ENCODE assay signal across 20 cellular contexts in the genomic region with DNA sequence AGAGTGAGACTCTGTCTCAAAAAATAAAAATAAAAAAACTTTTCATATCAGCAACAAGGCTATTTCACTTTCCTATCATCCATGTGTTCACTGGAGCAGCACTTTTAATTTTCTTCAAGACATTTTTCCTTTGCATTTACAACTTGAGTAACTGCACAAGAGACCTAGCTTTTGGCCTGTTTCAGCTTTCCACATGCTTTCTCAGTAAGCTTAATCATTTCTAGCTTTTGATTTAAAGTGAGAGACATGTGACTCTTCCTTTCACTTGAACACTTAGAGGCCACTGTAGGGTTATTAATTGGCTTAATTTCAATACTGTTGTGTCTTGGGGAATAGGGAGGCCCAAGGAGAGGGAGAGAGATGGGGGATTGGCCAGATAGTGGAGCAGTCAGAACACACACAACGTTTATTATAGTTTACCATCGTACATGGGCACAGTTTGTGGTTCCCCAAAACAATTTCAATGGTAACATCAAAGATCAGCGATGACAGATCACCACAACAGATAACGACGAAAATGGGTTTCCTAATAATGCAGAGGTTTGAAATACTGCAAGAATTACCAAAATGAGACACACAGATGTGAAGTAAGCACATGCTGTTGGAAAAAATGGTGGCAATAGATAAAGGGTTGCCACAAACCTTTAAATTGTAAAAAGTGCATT.
"Had no signal": no experiment of that assay in that cellular context is flagged by ENCODE, and none has a peak within 500 bp of the region (broad histone marks: within the 10 kb centered on the region; RNA-seq: fewer than 3 reads in every experiment).

No MANE protein-coding gene starts in this region.

- H3K27ac Mint-ChIP-seq: activated B cell treated with CpG ODN at 0.5 μM for 24 hours; dendritic cell treated with granulocyte-macrophage colony-stimulating factor and Interleukin-4, amounts not matched to agents 40 ng/mL and 50 ng/mL, for 4 days; mesothelial cell of epicardium; naive thymus-derived CD4-positive, alpha-beta T cell; progenitor cell of endocrine pancreas; stimulated activated memory B cell treated with anti-CD40 and anti-IgM and Interleukin-4, amounts not matched to agents 10 μg/mL and 1 μg/mL and 100 μg/mL, for 72 hours; stimulated activated naive CD8-positive, alpha-beta T cell treated with anti-CD3 and anti-CD28 coated beads, Interleukin-15, amount 100 ng/mL, for 72 hours had no signal

- H3K27me3 ChIP-seq: breast epithelium, esophagus squamous epithelium, heart right ventricle, right lobe of liver, upper lobe of left lung, vagina had no signal

- H3K27ac ChIP-seq: breast epithelium, esophagus squamous epithelium, heart right ventricle, right lobe of liver, upper lobe of left lung, vagina had no signal

- H3K4me1 ChIP-seq: breast epithelium, esophagus squamous epithelium, heart right ventricle, right lobe of liver, upper lobe of left lung, vagina had no signal

- H3K4me3 ChIP-seq: breast epithelium, esophagus squamous epithelium, heart right ventricle, right lobe of liver, upper lobe of left lung, vagina had no signal

- H3K27me3 Mint-ChIP-seq: activated B cell treated with CpG ODN at 0.5 μM for 24 hours; dendritic cell treated with granulocyte-macrophage colony-stimulating factor and Interleukin-4, amounts not matched to agents 40 ng/mL and 50 ng/mL, for 4 days; progenitor cell of endocrine pancreas; stimulated activated memory B cell treated with anti-CD40 and anti-IgM and Interleukin-4, amounts not matched to agents 10 μg/mL and 1 μg/mL and 100 μg/mL, for 72 hours; stimulated activated naive CD8-positive, alpha-beta T cell treated with anti-CD3 and anti-CD28 coated beads, Interleukin-15, amount 100 ng/mL, for 72 hours had no signal

- H3K4me1 Mint-ChIP-seq: stimulated activated memory B cell treated with anti-CD40 and anti-IgM and Interleukin-4, amounts not matched to agents 10 μg/mL and 1 μg/mL and 100 μg/mL, for 72 hours had no signal

- H3K36me3 Mint-ChIP-seq: activated naive CD4-positive, alpha-beta T cell treated with anti-CD3 and anti-CD28 coated beads, Interleukin-2, amount 50 U/mL, for 72 hours had no signal

- DNase-seq: activated B cell treated with CpG ODN at 0.5 μM for 24 hours; activated CD4-positive, alpha-beta T cell treated with anti-CD3 and anti-CD28 coated beads, Interleukin-2, amount 50 U/mL, for 4 hours; activated naive CD4-positive, alpha-beta T cell; central memory CD4-positive, alpha-beta T cell; esophagus squamous epithelium; foreskin melanocyte; heart right ventricle; naive thymus-derived CD4-positive, alpha-beta T cell; right lobe of liver; stimulated activated CD4-positive, alpha-beta T cell treated with anti-CD3 and anti-CD28 coated beads, Interleukin-4, amount 100 ng/mL, for 24 hours; stimulated activated naive CD8-positive, alpha-beta T cell treated with anti-CD3 and anti-CD28 coated beads, Interleukin-15, amount 100 ng/mL, for 72 hours; substantia nigra; upper lobe of left lung had no signal

- H3K9me3 ChIP-seq: breast epithelium, esophagus squamous epithelium, heart right ventricle, right lobe of liver, upper lobe of left lung, vagina had no signal

- H3K9me3 Mint-ChIP-seq: activated B cell treated with CpG ODN at 0.5 μM for 24 hours; activated naive CD4-positive, alpha-beta T cell treated with anti-CD3 and anti-CD28 coated beads, Interleukin-2, amount 50 U/mL, for 72 hours; dendritic cell treated with granulocyte-macrophage colony-stimulating factor and Interleukin-4, amounts not matched to agents 40 ng/mL and 50 ng/mL, for 4 days; stimulated activated memory B cell treated with anti-CD40 and anti-IgM and Interleukin-4, amounts not matched to agents 10 μg/mL and 1 μg/mL and 100 μg/mL, for 72 hours; stimulated activated naive CD8-positive, alpha-beta T cell treated with anti-CD3 and anti-CD28 coated beads, Interleukin-15, amount 100 ng/mL, for 72 hours had no signal

- H3K36me3 ChIP-seq: breast epithelium, right lobe of liver, upper lobe of left lung, vagina had no signal

- H3K4me3 Mint-ChIP-seq: activated B cell treated with CpG ODN at 0.5 μM for 24 hours; dendritic cell treated with granulocyte-macrophage colony-stimulating factor and Interleukin-4, amounts not matched to agents 40 ng/mL and 50 ng/mL, for 4 days; mesothelial cell of epicardium; naive thymus-derived CD4-positive, alpha-beta T cell; stimulated activated memory B cell treated with anti-CD40 and anti-IgM and Interleukin-4, amounts not matched to agents 10 μg/mL and 1 μg/mL and 100 μg/mL, for 72 hours; stimulated activated naive CD8-positive, alpha-beta T cell treated with anti-CD3 and anti-CD28 coated beads, Interleukin-15, amount 100 ng/mL, for 72 hours had no signal
